Comparison of ENCODE assay signal across 14 cellular contexts in the genomic region with DNA sequence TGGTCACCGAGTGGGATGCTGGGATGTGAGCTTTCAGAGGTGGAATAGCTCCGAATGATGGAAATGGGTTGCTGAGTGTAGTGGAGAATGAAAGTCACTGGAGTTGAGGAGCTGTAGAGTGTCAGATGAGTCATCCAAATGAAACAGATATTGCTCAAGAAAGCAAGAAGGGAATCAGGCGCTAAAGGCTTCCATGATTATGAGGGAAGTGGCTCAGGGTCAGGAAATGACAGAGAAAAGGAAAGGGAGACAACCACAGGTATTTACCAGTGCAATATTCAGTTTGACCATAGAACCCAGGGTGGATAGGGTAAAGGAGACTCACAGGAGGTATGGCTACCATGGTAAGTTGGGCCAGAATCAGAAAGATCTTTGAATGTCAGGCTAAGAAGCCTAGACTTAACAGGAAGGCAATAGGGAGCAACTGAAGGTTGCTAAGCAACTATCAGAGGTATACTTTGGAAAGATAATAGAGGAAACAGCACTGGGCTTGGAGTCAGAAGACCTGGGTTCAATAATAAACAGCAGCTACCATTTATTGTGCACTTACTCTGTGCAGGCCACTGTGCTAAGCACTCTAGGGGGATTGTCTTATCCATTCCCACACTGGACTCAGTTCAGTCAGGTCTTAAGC. TPM values are rescaled to one million over a fixed set of nuclear protein-coding genes. Genes with fewer than 3 reads are reported as not detected.
DNase-seq lines count a peak whose midpoint lies in the region; ATAC-seq and TF ChIP-seq lines count a peak whose summit lies in the region.
"Had no signal": no experiment of that assay in that cellular context is flagged by ENCODE, and none has a peak within 500 bp of the region (broad histone marks: within the 10 kb centered on the region; RNA-seq: fewer than 3 reads in every experiment).

No MANE protein-coding gene starts in this region.

- no peaks in the 10 kb centered on the region for H3K79me2 ChIP-seq in osteoblast (ENCODE audit: insufficient read depth, low read length)

- H3K4me3 ChIP-seq in choroid plexus epithelial cell (ENCODE audit: low read depth, low read length): no peak overlapping the region
- H3K4me3 ChIP-seq in osteoblast (ENCODE audit: insufficient read depth, low read length): no peak overlapping the region
- H3K4me3 ChIP-seq: Peyer's patch, right atrium auricular region had no signal

- H3K27ac ChIP-seq in osteoblast (ENCODE audit: low read depth, low read length): peak overlapping the region; percentile 23
- H3K27ac ChIP-seq: Peyer's patch, right atrium auricular region had no signal

- no peaks in the 10 kb centered on the region for H3K4me1 ChIP-seq in osteoblast (ENCODE audit: insufficient read depth, low read length)
- H3K4me1 ChIP-seq: Peyer's patch had no signal

- no peak for TF ChIP-seq CTCF in choroid plexus epithelial cell (conservative IDR thresholded peaks at IDR 0.05; ENCODE audit: low read depth, low read length)
- no peak for TF ChIP-seq CTCF in osteoblast (IDR thresholded peaks at IDR 0.05; ENCODE audit: extremely low read depth, low read depth, low read length)

- H3K9me3 ChIP-seq in osteoblast (ENCODE audit: low read depth, low read length): no peaks in the 10 kb centered on the region
- H3K9me3 ChIP-seq: Peyer's patch, right atrium auricular region had no signal

- DNase-seq in GM04503 (ENCODE audit: low read depth): peak; percentile 27
- DNase-seq in MV-4-11 (lab: John Stamatoyannopoulos, UW): peak; percentile 79
- peak; percentile 81 for DNase-seq in choroid plexus epithelial cell (ENCODE audit: low read depth)
- DNase-seq in osteoblast (ENCODE audit: insufficient read length, low spot score, missing footprints): no peak
- no peak for DNase-seq in NCI-H2029 treated with DMSO at 0.1 percent for 48 hours (lab: John Stamatoyannopoulos, UW)
- DNase-seq: activated CD8-positive, alpha-beta memory T cell treated with anti-CD3 and anti-CD28 coated beads, Interleukin-2, amount 50 U/mL, for 48 hours; NCI-H1694 treated with DMSO at 0.1 percent for 48 hours; NCI-H526 treated with DMSO at 0.1 percent for 48 hours; Peyer's patch; T-cell had no signal

- no peaks in the 10 kb centered on the region for H4K20me1 ChIP-seq in osteoblast (ENCODE audit: insufficient read depth, low read length)

- no peak overlapping the region for H3K4me2 ChIP-seq in osteoblast (ENCODE audit: insufficient read depth, low read length)

- no peak overlapping the region for H2AFZ ChIP-seq in osteoblast (ENCODE audit: low read length)

- ATAC-seq in GM18519 (IDR thresholded peaks at IDR 0.05; ENCODE audit: low FRiP score, unreplicated experiment) (no peak), HG03442 (IDR thresholded peaks at IDR 0.05; ENCODE audit: unreplicated experiment) (no peak)
- ATAC-seq: activated CD4-positive, CD25-positive, alpha-beta regulatory T cell treated with anti-CD3 and anti-CD28 coated beads, Interleukin-2, amount 50 U/mL, for 24 hours; T-cell had no signal

- H3K36me3 ChIP-seq in osteoblast (ENCODE audit: insufficient read depth, low read length): peaks cover 12% of the 10 kb centered on the region

- no peaks in the 10 kb centered on the region for H3K27me3 ChIP-seq in osteoblast (ENCODE audit: insufficient read depth, low read length)
- H3K27me3 ChIP-seq: Peyer's patch, right atrium auricular region had no signal

RNA-seq across cellular contexts. Expression of a gene that starts 11.7 kb away (rescaled TPM):
- 13.3 and 14.1 TPM in 2 replicates for total RNA-seq in osteoblast

Comparison
In these comparisons a context has a peak if more than half of its experiments do, and no peak if none do; other contexts are left out.
1. DNase-seq: peak in GM04503 (single experiment), MV-4-11 (single experiment) and choroid plexus epithelial cell (single experiment); none in osteoblast (single experiment) and NCI-H2029 treated with DMSO at 0.1 percent for 48 hours (single experiment).